In genomic region chr22:32040324-32040904, GRCh38 we compare ENCODE assay signal across 26 cellular contexts. TPM values are rescaled to one million over a fixed set of nuclear protein-coding genes. Genes with fewer than 3 reads are reported as not detected.
A peak's percentile ranks its signal among the peaks of the same experiment; 100 is the strongest.
DNase-seq lines count a peak whose midpoint lies in the region; ATAC-seq and TF ChIP-seq lines count a peak whose summit lies in the region.
"Had no signal": no experiment of that assay in that cellular context is flagged by ENCODE, and none has a peak within 500 bp of the region (broad histone marks: within the 10 kb centered on the region; RNA-seq: fewer than 3 reads in every experiment).

No MANE protein-coding gene starts in this region.

- H3K4ac ChIP-seq in H9 (ENCODE audit: low read depth, low read length), result no peak overlapping the region

- no peaks in the 10 kb centered on the region for H4K20me1 ChIP-seq in H9 (ENCODE audit: control insufficient read depth, insufficient read depth, insufficient read length)
- no peaks in the 10 kb centered on the region for H4K20me1 ChIP-seq in MM.1S (ENCODE audit: insufficient read depth, low read length)
- H4K20me1 ChIP-seq: BLaER1 treated with 17β-estradiol and CSF1 and Interleukin-3, amounts not matched to agents 10 nM and 100 nM had no signal

- H3K27me3 ChIP-seq in H9 (ENCODE audit: insufficient read depth, low read length), result no peaks in the 10 kb centered on the region; the same call in 1 of the 2 replicates
- H3K27me3 ChIP-seq in MM.1S (replicated peaks; ENCODE audit: insufficient read depth, low read length), result no peaks in the 10 kb centered on the region
- H3K27me3 ChIP-seq: BE2C; BLaER1 treated with 17β-estradiol and CSF1 and Interleukin-3, amounts not matched to agents 10 nM and 100 nM had no signal

- no peaks in the 10 kb centered on the region for H3K36me3 ChIP-seq in MM.1S (replicated peaks; ENCODE audit: insufficient read depth, low read length)
- H3K36me3 ChIP-seq: BE2C; BLaER1 treated with 17β-estradiol and CSF1 and Interleukin-3, amounts not matched to agents 10 nM and 100 nM; HAP-1 had no signal

- WGBS in H9 (ENCODE audit: extremely low coverage, insufficient read length, low lambda C conversion rate), result no CpG with 5 or more reads among the region's 3 CpGs

- H3K4me2 ChIP-seq in H9 (ENCODE audit: insufficient read depth, insufficient read length, low read length) (no peak overlapping the region), MM.1S (ENCODE audit: low read depth, low read length) (peak overlapping the region; percentile 72)
- H3K4me2 ChIP-seq: A549; BLaER1 treated with 17β-estradiol and CSF1 and Interleukin-3, amounts not matched to agents 10 nM and 100 nM; GM23338 had no signal

- H3F3A ChIP-seq in MM.1S (ENCODE audit: insufficient read depth, low read length), result peaks cover 6% of the 10 kb centered on the region; the same call in 1 of the 2 replicates

- no peak for DNase-seq in H9
- DNase-seq in MM.1S, result peak; percentile 55
- peak; percentile 54 for DNase-seq in SK-N-DZ (ENCODE audit: low spot score)
- DNase-seq in RWPE1 (ENCODE audit: low spot score), result no peak
- no peak for DNase-seq in cortex of kidney (lab: John Stamatoyannopoulos, UW)
- DNase-seq: 8988T; ACHN; AML-193; BE2C; CD4-positive, alpha-beta T cell; CD8-positive, alpha-beta memory T cell; DMS 273 treated with DMSO at 0.1 percent for 48 hours; DMS79; EL; GDM1; HFFc6 had no signal

- no peaks in the 10 kb centered on the region for H3K36me3 Mint-ChIP-seq in H9 (ENCODE audit: insufficient read depth in 1 of 3, low read depth in 3 of 3)
- no peaks in the 10 kb centered on the region for H3K36me3 Mint-ChIP-seq in activated T-helper 17 cell treated with anti-CD3 and anti-CD28 coated beads, Interleukin-2, amount 50 U/mL, for 72 hours (ENCODE audit: low read depth)
- H3K36me3 Mint-ChIP-seq: CD14-positive monocyte; CD8-positive, alpha-beta memory T cell had no signal

- H3K9ac ChIP-seq in H9 (ENCODE audit: extremely low read depth, insufficient read length, low read length) (no peak overlapping the region), MM.1S (ENCODE audit: low read length) (peak overlapping the region; percentile 9; the same call in 1 of the 2 replicates)
- H3K9ac ChIP-seq: BLaER1 treated with 17β-estradiol and CSF1 and Interleukin-3, amounts not matched to agents 10 nM and 100 nM had no signal

- H2BK12ac ChIP-seq in H9 (ENCODE audit: insufficient read length, low read depth, low read length), result peak overlapping the region; percentile 53

- no peak overlapping the region for H3K18ac ChIP-seq in H9 (ENCODE audit: insufficient read length, low read depth, low read length)

- H3K27ac ChIP-seq in H9 (ENCODE audit: insufficient read length, low read depth, low read length) (no peak overlapping the region), MM.1S (ENCODE audit: low read length) (peak overlapping the region; percentile 50; the same call in 1 of the 2 replicates), RWPE1 (no peak overlapping the region)
- H3K27ac ChIP-seq: A549; BLaER1 treated with 17β-estradiol and CSF1 and Interleukin-3, amounts not matched to agents 10 nM and 100 nM had no signal

- H4K8ac ChIP-seq in H9 (replicated peaks; ENCODE audit: insufficient read length, low read depth, low read length), result no peak overlapping the region

- CTCF ChIA-PET in RWPE1 (lab: Yijun Ruan, JAX), result interaction anchor here (0.7 kb wide), 1 partner anchor 10 kb away, joined by 3 read pairs; no protein-coding TSS in a partner anchor

- H3K23me2 ChIP-seq in H9 (ENCODE audit: insufficient read length, low read depth, low read length, poor library complexity, severe bottlenecking), result no peaks in the 10 kb centered on the region

- H4K91ac ChIP-seq in H9 (ENCODE audit: insufficient read length, low read depth, low read length), result no peak overlapping the region

- H3K4me3 Mint-ChIP-seq in H9, result peak overlapping the region in 1 of 2 experiments; percentile 19; a peak in 1 of 5 replicates
- no peak overlapping the region for H3K4me3 Mint-ChIP-seq in activated T-helper 17 cell treated with anti-CD3 and anti-CD28 coated beads, Interleukin-2, amount 50 U/mL, for 72 hours
- H3K4me3 Mint-ChIP-seq: CD14-positive monocyte; CD4-positive, alpha-beta T cell; CD8-positive, alpha-beta memory T cell; GM23338; HFFc6 had no signal

- H2AK5ac ChIP-seq in H9 (ENCODE audit: insufficient read length, low read length), result no peak overlapping the region

- H3K56ac ChIP-seq in H9 (ENCODE audit: insufficient read length, low read depth, low read length), result no peak overlapping the region

- no peaks in the 10 kb centered on the region for H3K4me1 Mint-ChIP-seq in H9
- no peaks in the 10 kb centered on the region for H3K4me1 Mint-ChIP-seq in activated T-helper 17 cell treated with anti-CD3 and anti-CD28 coated beads, Interleukin-2, amount 50 U/mL, for 72 hours
- H3K4me1 Mint-ChIP-seq: CD8-positive, alpha-beta memory T cell had no signal

- no peak overlapping the region for H2BK120ac ChIP-seq in H9 (ENCODE audit: low read depth, low read length, poor library complexity, severe bottlenecking)

- POLR2A ChIA-PET in RWPE1 (lab: Yijun Ruan, JAX; ENCODE audit: low non-redundant PET), result no interaction called here

- no peaks in the 10 kb centered on the region for H3K9me3 Mint-ChIP-seq in H9
- H3K9me3 Mint-ChIP-seq in activated T-helper 17 cell treated with anti-CD3 and anti-CD28 coated beads, Interleukin-2, amount 50 U/mL, for 72 hours, result no peaks in the 10 kb centered on the region
- H3K9me3 Mint-ChIP-seq: CD14-positive monocyte; CD4-positive, alpha-beta T cell; CD8-positive, alpha-beta memory T cell; GM23338; HFFc6 had no signal

- H3K27ac Mint-ChIP-seq in H9, result peak overlapping the region in 1 of 3 experiments; percentile 87; a peak in 1 of 7 replicates
- H3K27ac Mint-ChIP-seq in activated T-helper 17 cell treated with anti-CD3 and anti-CD28 coated beads, Interleukin-2, amount 50 U/mL, for 72 hours, result no peak overlapping the region
- H3K27ac Mint-ChIP-seq: CD14-positive monocyte; CD4-positive, alpha-beta T cell; CD8-positive, alpha-beta memory T cell; GM23338; HFFc6 had no signal

- H3K27me3 Mint-ChIP-seq in H9 (ENCODE audit: low read depth), result peaks cover 69% of the 10 kb centered on the region
- peaks cover 61% of the 10 kb centered on the region for H3K27me3 Mint-ChIP-seq in activated T-helper 17 cell treated with anti-CD3 and anti-CD28 coated beads, Interleukin-2, amount 50 U/mL, for 72 hours

- H2AFZ ChIP-seq in H9 (ENCODE audit: low read length) (no peak overlapping the region), MM.1S (ENCODE audit: low read length) (peak overlapping the region; percentile 57)
- H2AFZ ChIP-seq: GM23338 had no signal

- ATAC-seq in activated T-helper 17 cell treated with anti-CD3 and anti-CD28 coated beads, Interleukin-2, amount 50 U/mL, for 72 hours (replicated peaks), result peak; percentile 23
- ATAC-seq in GM19351 (IDR thresholded peaks at IDR 0.05; ENCODE audit: unreplicated experiment) (no peak), HG03139 (IDR thresholded peaks at IDR 0.05; ENCODE audit: unreplicated experiment) (no peak)
- ATAC-seq: A549, GM12878, GM23338 had no signal

- TF ChIP-seq CTCF in H9 (conservative IDR thresholded peaks at IDR 0.05) (no peak), MM.1S (IDR thresholded peaks at IDR 0.05; ENCODE audit: low read length) (no peak), RWPE1 (conservative IDR thresholded peaks at IDR 0.05; ENCODE audit: low read depth) (no peak)

- no peak overlapping the region for H3T11ph ChIP-seq in H9 (ENCODE audit: low read length)

- no peak overlapping the region for H4K5ac ChIP-seq in H9 (ENCODE audit: insufficient read length, low read depth, low read length)

- no peak overlapping the region for H2BK5ac ChIP-seq in H9 (ENCODE audit: insufficient read length, low read length)

- no peak overlapping the region for H2BK15ac ChIP-seq in H9 (ENCODE audit: low read depth, low read length)

- H3K4me3 ChIP-seq in MM.1S (ENCODE audit: low read length), result peak overlapping the region; percentile 2; the same call in 1 of the 2 replicates
- H3K4me3 ChIP-seq: A549; BLaER1 treated with 17β-estradiol and CSF1 and Interleukin-3, amounts not matched to agents 10 nM and 100 nM; GM12878; GM23338; HAP-1 had no signal

- no peaks in the 10 kb centered on the region for H3K9me2 ChIP-seq in MM.1S (replicated peaks; ENCODE audit: insufficient read depth, low read length)

- no peaks in the 10 kb centered on the region for H3K4me1 ChIP-seq in H9 (ENCODE audit: insufficient read depth, low read length)
- peaks cover 41% of the 10 kb centered on the region for H3K4me1 ChIP-seq in MM.1S (ENCODE audit: low read length)
- H3K4me1 ChIP-seq: A549; BE2C; BLaER1 treated with 17β-estradiol and CSF1 and Interleukin-3, amounts not matched to agents 10 nM and 100 nM; HAP-1 had no signal

- H2BK20ac ChIP-seq in H9 (ENCODE audit: low read depth, low read length, poor library complexity, severe bottlenecking), result no peak overlapping the region

- no peak overlapping the region for H3K14ac ChIP-seq in H9 (ENCODE audit: insufficient read depth, low read length)

- no peaks in the 10 kb centered on the region for H3K79me1 ChIP-seq in H9 (ENCODE audit: insufficient read depth, low read depth, low read length, poor library complexity, severe bottlenecking)

- no peak overlapping the region for H3K23ac ChIP-seq in H9 (ENCODE audit: insufficient read length, low read depth, low read length)

- H3K9me3 ChIP-seq in H9 (ENCODE audit: control insufficient read depth, low read depth, low read length), result no peaks in the 10 kb centered on the region
- H3K9me3 ChIP-seq in MM.1S (replicated peaks; ENCODE audit: insufficient read depth, low read length), result no peaks in the 10 kb centered on the region
- H3K9me3 ChIP-seq: A549; BE2C; BLaER1 treated with 17β-estradiol and CSF1 and Interleukin-3, amounts not matched to agents 10 nM and 100 nM; HAP-1 had no signal

- H3K79me2 ChIP-seq in H9 (ENCODE audit: insufficient read depth, low read length) (no peaks in the 10 kb centered on the region), MM.1S (ENCODE audit: low read length) (no peaks in the 10 kb centered on the region)

RNA-seq across cellular contexts. Expression of gene SLC5A1, which starts 2.6 kb away (rescaled TPM):
- total RNA-seq in H9 (2021), result not detected in 2 replicates
- polyA plus RNA-seq in SK-N-DZ (2014; cell fraction: cytosol; rRNA removed), result not detected in 2 replicates
- polyA plus RNA-seq in SK-N-DZ (2014; cell fraction: nucleus; rRNA removed), result not detected in 2 replicates
- total RNA-seq in activated T-helper 17 cell treated with anti-CD3 and anti-CD28 coated beads, Interleukin-2, amount 50 U/mL, for 72 hours, result not detected
- total RNA-seq: CD4-positive, alpha-beta T cell; CD8-positive, alpha-beta memory T cell; GM12878; H4; HFFc6 had no signal
- polyA plus RNA-seq: CD14-positive monocyte; CD8-positive, alpha-beta memory T cell; GM23338 had no signal

Comparison
In these comparisons a context has a peak if more than half of its experiments do, and no peak if none do; other contexts are left out.
1. DNase-seq: peak in MM.1S (single experiment) and SK-N-DZ (single experiment); none in H9 (single experiment), RWPE1 (single experiment) and cortex of kidney (single experiment).